Comparison of ENCODE assay signal across 8 cellular contexts in genomic region chr7:94509264-94509878, GRCh38. TPM values are rescaled to one million over a fixed set of nuclear protein-coding genes. Genes with fewer than 3 reads are reported as not detected.
DNase-seq lines count a peak whose midpoint lies in the region; ATAC-seq and TF ChIP-seq lines count a peak whose summit lies in the region.

Gene CASD1, plus strand, starts transcription at chr7:94509809. Its CDS starts 276 bp downstream, at chr7:94510085.

- H3K4me1 ChIP-seq in DND-41 (ENCODE audit: insufficient read depth, low read length): peaks cover 42% of the 10 kb centered on the region
- H3K4me1 ChIP-seq in HUES64 (ENCODE audit: insufficient read depth, low read length): peaks cover 30% of the 10 kb centered on the region
- peaks cover 20% of the 10 kb centered on the region for H3K4me1 ChIP-seq in adipocyte (ENCODE audit: control insufficient read depth, insufficient read depth, low read length)
- peaks cover 4% of the 10 kb centered on the region for H3K4me1 ChIP-seq in right cardiac atrium (ENCODE audit: control insufficient read depth, insufficient read depth, low read length)
- H3K4me1 ChIP-seq in rectal smooth muscle tissue (ENCODE audit: control insufficient read depth, insufficient read depth, low read length): no peaks in the 10 kb centered on the region
- peaks cover 0 to 8% of the 10 kb centered on the region in 2 donors for H3K4me1 ChIP-seq in aorta (ENCODE audit: control insufficient read depth in 1 of 2, insufficient read depth in 2 of 2, low read length in 2 of 2)

- H3K79me2 ChIP-seq in DND-41 (ENCODE audit: insufficient read depth, low read length): peaks cover 54% of the 10 kb centered on the region

- peak within 1 kb of the TSS; percentile 100 for H2AFZ ChIP-seq in DND-41 (ENCODE audit: low read depth, low read length)

- H3K27me3 ChIP-seq in DND-41 (ENCODE audit: insufficient read depth, low read length, poor library complexity) (peaks cover under 1% of the 10 kb centered on the region), HUES64 (ENCODE audit: insufficient read depth, low read length) (no peaks in the 10 kb centered on the region), adipocyte (replicated peaks; ENCODE audit: control insufficient read depth, insufficient read depth, low read length) (no peaks in the 10 kb centered on the region), right cardiac atrium (ENCODE audit: control insufficient read depth, insufficient read depth) (no peaks in the 10 kb centered on the region), rectal smooth muscle tissue (ENCODE audit: control insufficient read depth, insufficient read depth, low read length) (no peaks in the 10 kb centered on the region), aorta (ENCODE audit: control insufficient read depth in 1 of 2, insufficient read depth in 2 of 2, low read length in 1 of 2) (no peaks in the 10 kb centered on the region)

- no peak for TF ChIP-seq CTCF in DND-41 (IDR thresholded peaks at IDR 0.05; ENCODE audit: borderline replicate concordance, extremely low read depth, low read length, poor library complexity, severe bottlenecking)

- intact Hi-C loops in right cardiac atrium (cut with DNase I) (loop anchor here in 1 of 4 donors (10.0 kb wide), 1 partner anchor 55 kb away; no protein-coding TSS in a partner anchor), aorta (cut with DNase I) (no loop called here)

- H3K36me3 ChIP-seq in DND-41 (ENCODE audit: insufficient read depth, low read length): peaks cover 15% of the 10 kb centered on the region
- H3K36me3 ChIP-seq in HUES64 (ENCODE audit: insufficient read depth, low read length): no peaks in the 10 kb centered on the region
- no peaks in the 10 kb centered on the region for H3K36me3 ChIP-seq in adipocyte (ENCODE audit: control insufficient read depth, insufficient read depth, low read length, severe bottlenecking)
- H3K36me3 ChIP-seq in rectal smooth muscle tissue (ENCODE audit: control insufficient read depth, insufficient read depth, low read length): no peaks in the 10 kb centered on the region
- no peaks in the 10 kb centered on the region for H3K36me3 ChIP-seq in aorta (ENCODE audit: control insufficient read depth in 1 of 2, insufficient read depth in 2 of 2, low read length in 1 of 2)

- WGBS in HUES64: 7% methylated on average over 38 of the region's 38 CpGs
- WGBS in right cardiac atrium: 5% methylated on average over 38 of the region's 38 CpGs
- 6 to 7% methylated on average over 23 to 38 of the region's 38 CpGs for WGBS in aorta, 2 donors

- no peaks in the 10 kb centered on the region for H3K9me3 ChIP-seq in DND-41 (ENCODE audit: insufficient read depth, low read length, severe bottlenecking)
- no peaks in the 10 kb centered on the region for H3K9me3 ChIP-seq in HUES64 (ENCODE audit: insufficient read depth, low read depth, low read length)
- H3K9me3 ChIP-seq in adipocyte (ENCODE audit: control insufficient read depth, low read length): no peaks in the 10 kb centered on the region
- H3K9me3 ChIP-seq in right cardiac atrium (ENCODE audit: control insufficient read depth, low read length): no peaks in the 10 kb centered on the region
- no peaks in the 10 kb centered on the region for H3K9me3 ChIP-seq in aorta (ENCODE audit: control insufficient read depth, low read length)

- H4K20me1 ChIP-seq in DND-41 (ENCODE audit: insufficient read depth, low read length): peaks cover 15% of the 10 kb centered on the region; the same call in 1 of the 2 replicates

- H3K27ac ChIP-seq in DND-41 (ENCODE audit: low read length) (peak within 1 kb of the TSS; percentile 99), HUES64 (ENCODE audit: low read depth, low read length) (peak within 1 kb of the TSS; percentile 88), right cardiac atrium (ENCODE audit: low read length) (peak within 1 kb of the TSS; percentile 75), rectal smooth muscle tissue (ENCODE audit: low read depth, low read length) (peak within 1 kb of the TSS; percentile 82), aorta (ENCODE audit: low read depth in 1 of 2, low read length in 2 of 2) (peak within 1 kb of the TSS; percentile 49 to 84)

- peak; percentile 80 for ATAC-seq in DND-41 (ENCODE audit: insufficient read depth, low read depth)
- ATAC-seq in GM21423 (IDR thresholded peaks at IDR 0.05; ENCODE audit: unreplicated experiment): peak; percentile 59
- ATAC-seq in right cardiac atrium: peak; percentile 81 to 84
- ATAC-seq in aorta (ENCODE audit: low FRiP score): peak; percentile 63

- DNase-seq in DND-41 (peak; percentile 78), SKM-1 treated with dmso at 0.1 percent for 144 hours (lab: John Stamatoyannopoulos, UW; ENCODE audit: unreplicated experiment) (peak; percentile 47), adipocyte (ENCODE audit: low read depth) (peak; percentile 21), right cardiac atrium (peak; percentile 74 to 89 (median 88)), aorta (peak; percentile 74 to 85)

- H3K9ac ChIP-seq in DND-41 (ENCODE audit: low read depth, low read length) (peak within 1 kb of the TSS; percentile 100), HUES64 (ENCODE audit: low read depth, low read length) (peak within 1 kb of the TSS; percentile 99), adipocyte (ENCODE audit: low read length) (peak within 1 kb of the TSS; percentile 94), rectal smooth muscle tissue (ENCODE audit: low read length) (peak within 1 kb of the TSS; percentile 87)

- H3K4me2 ChIP-seq in DND-41 (ENCODE audit: insufficient read depth, low read length): peak within 1 kb of the TSS; percentile 98

- H3K4me3 ChIP-seq in DND-41 (ENCODE audit: low read depth in 1 of 2, low read length in 2 of 2): peak within 1 kb of the TSS; percentile 73 to 94
- H3K4me3 ChIP-seq in HUES64 (ENCODE audit: low read length): peak within 1 kb of the TSS; percentile 81
- H3K4me3 ChIP-seq in adipocyte (ENCODE audit: low read length): peak within 1 kb of the TSS; percentile 91
- peak within 1 kb of the TSS; percentile 71 for H3K4me3 ChIP-seq in right cardiac atrium (ENCODE audit: low read length)
- H3K4me3 ChIP-seq in rectal smooth muscle tissue (ENCODE audit: low read length): peak within 1 kb of the TSS; percentile 93
- peak within 1 kb of the TSS; percentile 31 to 79 for H3K4me3 ChIP-seq in aorta (ENCODE audit: low read length in 2 of 2)

RNA-seq across cellular contexts. Expression of gene CASD1, which starts in this region (rescaled TPM):
- polyA plus RNA-seq in HUES64 (2013, experiment 1 of 2): 21.2 TPM
- 25.4 TPM for polyA plus RNA-seq in HUES64 (2013, experiment 2 of 2)
- total RNA-seq in right cardiac atrium (10 to 100 TPM; 18.8 to 22.6 (median 21.6) TPM), aorta (10 to 100 TPM; 17.1 to 25.2 TPM)
- polyA plus RNA-seq in right cardiac atrium (18.3 TPM), aorta (10 to 100 TPM in 1 of 2 donors, 1 to 10 TPM in 1; 9.5 to 13.3 TPM)

Comparison
In these comparisons a context has a peak if more than half of its experiments do, and no peak if none do; other contexts are left out.
1. Peak in every context shown above with its lines: DNase-seq, ATAC-seq, H3K4me3 ChIP-seq and H3K27ac ChIP-seq.
2. DNase-seq: peak in every context shown above with its lines; median percentile 88 in right cardiac atrium; 80 in aorta; 78 in DND-41; 47 in SKM-1 treated with dmso at 0.1 percent for 144 hours; 21 in adipocyte.